11 cellular contexts compared by ENCODE assay signal in genomic region chr9:72509053-72509452, GRCh38. TPM values are rescaled to one million over a fixed set of nuclear protein-coding genes. Genes with fewer than 3 reads are reported as not detected.
DNase-seq lines count a peak whose midpoint lies in the region; ATAC-seq, FAIRE-seq and TF ChIP-seq lines count a peak whose summit lies in the region.
"Had no signal": no experiment of that assay in that cellular context is flagged by ENCODE, and none has a peak within 500 bp of the region (broad histone marks: within the 10 kb centered on the region; RNA-seq: fewer than 3 reads in every experiment).

No MANE protein-coding gene starts in this region.

- WGBS in tibial nerve, 2 donors = 51 to 61% methylated on average over 1 of the region's 1 CpG

- no peaks in the 10 kb centered on the region for H3K36me3 ChIP-seq in tibial nerve
- H3K36me3 ChIP-seq: upper lobe of left lung had no signal

- no peaks in the 10 kb centered on the region for H3K27me3 ChIP-seq in tibial nerve
- H3K27me3 ChIP-seq: upper lobe of left lung had no signal

- no peaks in the 10 kb centered on the region for H3K27me3 Mint-ChIP-seq in activated naive CD4-positive, alpha-beta T cell treated with anti-CD3 and anti-CD28 coated beads for 36 hours (ENCODE audit: low read depth)
- no peaks in the 10 kb centered on the region for H3K27me3 Mint-ChIP-seq in stimulated activated memory B cell treated with anti-CD40 and anti-IgM and Interleukin-4, amounts not matched to agents 10 μg/mL and 1 μg/mL and 100 μg/mL, for 72 hours

- no peaks in the 10 kb centered on the region for H3K36me3 Mint-ChIP-seq in activated naive CD4-positive, alpha-beta T cell treated with anti-CD3 and anti-CD28 coated beads for 36 hours (ENCODE audit: low read depth)
- no peaks in the 10 kb centered on the region for H3K36me3 Mint-ChIP-seq in stimulated activated memory B cell treated with anti-CD40 and anti-IgM and Interleukin-4, amounts not matched to agents 10 μg/mL and 1 μg/mL and 100 μg/mL, for 72 hours

- H3K4me3 ChIP-seq in tibial nerve = no peak overlapping the region
- H3K4me3 ChIP-seq: upper lobe of left lung had no signal

- peak overlapping the region; percentile 79 for H3K27ac Mint-ChIP-seq in activated naive CD4-positive, alpha-beta T cell treated with anti-CD3 and anti-CD28 coated beads for 36 hours
- H3K27ac Mint-ChIP-seq in stimulated activated memory B cell treated with anti-CD40 and anti-IgM and Interleukin-4, amounts not matched to agents 10 μg/mL and 1 μg/mL and 100 μg/mL, for 72 hours = peak overlapping the region; percentile 69

- peak overlapping the region in 1 of 4 donors; percentile 13 for H3K27ac ChIP-seq in tibial nerve
- H3K27ac ChIP-seq: upper lobe of left lung had no signal

- CTCF ChIA-PET in activated naive CD4-positive, alpha-beta T cell treated with anti-CD3 and anti-CD28 coated beads for 36 hours (lab: Charles Lee) = interaction anchor here (1.0 kb wide), 1 partner anchor 11 kb away, joined by 4 read pairs; no protein-coding TSS in a partner anchor

- no peak for TF ChIP-seq EP300 in tibial nerve (IDR thresholded peaks at IDR 0.05)

- no peaks in the 10 kb centered on the region for H3K9me3 ChIP-seq in tibial nerve
- H3K9me3 ChIP-seq: upper lobe of left lung had no signal

- H3K4me1 ChIP-seq in tibial nerve = peaks cover 0 to 9% (median 3%) of the 10 kb centered on the region in 4 donors

- FAIRE-seq in endometrium (lab: Jason Lieb, UNC) = peak; percentile 57

- H3K4me3 Mint-ChIP-seq in activated naive CD4-positive, alpha-beta T cell treated with anti-CD3 and anti-CD28 coated beads for 36 hours = no peak overlapping the region
- H3K4me3 Mint-ChIP-seq in stimulated activated memory B cell treated with anti-CD40 and anti-IgM and Interleukin-4, amounts not matched to agents 10 μg/mL and 1 μg/mL and 100 μg/mL, for 72 hours = no peak overlapping the region

- peak; percentile 32 for ATAC-seq in HG03520 (IDR thresholded peaks at IDR 0.05; ENCODE audit: unreplicated experiment)
- no peak for ATAC-seq in stimulated activated memory B cell treated with anti-CD40 and anti-IgM and Interleukin-4, amounts not matched to agents 10 μg/mL and 1 μg/mL and 100 μg/mL, for 72 hours
- ATAC-seq in GM21515 (IDR thresholded peaks at IDR 0.05; ENCODE audit: unreplicated experiment) = no peak
- ATAC-seq: Right ventricle myocardium inferior had no signal

- no peak for DNase-seq in activated naive CD4-positive, alpha-beta T cell treated with anti-CD3 and anti-CD28 coated beads for 36 hours
- DNase-seq in activated naive CD4-positive, alpha-beta T cell treated with anti-CD3 and anti-CD28 coated beads, Interleukin-2, amount 50 U/mL, for 16 hours = no peak
- DNase-seq in tibial nerve (ENCODE audit: low spot score in 2 of 2) (no peak), activated gamma-delta T cell treated with Interleukin-2 at 50 U/mL for 16 hours (no peak)
- DNase-seq: NCI-H1048, upper lobe of left lung had no signal

- no peaks in the 10 kb centered on the region for H3K9me3 Mint-ChIP-seq in activated naive CD4-positive, alpha-beta T cell treated with anti-CD3 and anti-CD28 coated beads for 36 hours
- H3K9me3 Mint-ChIP-seq in stimulated activated memory B cell treated with anti-CD40 and anti-IgM and Interleukin-4, amounts not matched to agents 10 μg/mL and 1 μg/mL and 100 μg/mL, for 72 hours = no peaks in the 10 kb centered on the region

- intact Hi-C loops in activated naive CD4-positive, alpha-beta T cell treated with anti-CD3 and anti-CD28 coated beads for 36 hours (cut with micrococcal nuclease) = loop anchor here (1.0 to 5.0 kb wide), 5 partner anchors 18 to 78 kb away; no protein-coding TSS in a partner anchor

- no peak for TF ChIP-seq POLR2A in tibial nerve (IDR thresholded peaks at IDR 0.05)

- TF ChIP-seq CTCF in tibial nerve (IDR thresholded peaks at IDR 0.05) = no peak

- peaks cover 16% of the 10 kb centered on the region for H3K4me1 Mint-ChIP-seq in activated naive CD4-positive, alpha-beta T cell treated with anti-CD3 and anti-CD28 coated beads for 36 hours (ENCODE audit: low read depth)
- H3K4me1 Mint-ChIP-seq in stimulated activated memory B cell treated with anti-CD40 and anti-IgM and Interleukin-4, amounts not matched to agents 10 μg/mL and 1 μg/mL and 100 μg/mL, for 72 hours = peaks cover 5% of the 10 kb centered on the region

RNA-seq across cellular contexts. Expression of gene TMC1, which starts 12.4 kb away (rescaled TPM):
- not detected for total RNA-seq in activated naive CD4-positive, alpha-beta T cell treated with anti-CD3 and anti-CD28 coated beads for 36 hours
- 1 to 10 TPM in 1 of 4 donors, under 1 TPM in 2, not detected in 1; 0.30 to 2.3 (median 0.44) TPM for total RNA-seq in tibial nerve
- total RNA-seq: Right ventricle myocardium inferior had no signal
